Comparison of ENCODE assay signal across 8 cellular contexts in the genomic region with DNA sequence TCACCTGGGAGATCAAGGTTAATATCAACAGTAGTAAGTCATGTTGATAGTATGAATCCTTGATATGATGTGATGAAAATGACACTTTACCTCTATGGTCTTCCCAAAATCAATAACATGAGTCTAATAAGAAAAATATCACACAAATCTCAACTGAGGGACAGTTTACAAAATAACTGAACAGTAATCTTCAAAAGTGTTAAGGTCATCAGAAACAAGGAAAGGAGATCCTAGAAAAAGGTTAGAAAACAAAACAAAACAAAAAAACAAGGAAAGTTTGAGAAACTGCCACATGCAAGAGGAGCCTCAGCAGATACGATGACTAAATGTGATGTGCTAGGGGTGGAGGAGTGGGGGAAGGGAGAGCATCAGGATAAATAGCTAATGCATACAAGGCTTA.
"Had no signal": no experiment of that assay in that cellular context is flagged by ENCODE, and none has a peak within 500 bp of the region (broad histone marks: within the 10 kb centered on the region; RNA-seq: fewer than 3 reads in every experiment).

No MANE protein-coding gene starts in this region.

- DNase-seq: GDM1, GF-D8 had no signal

- FAIRE-seq: G401.6, GM12878, GM12891, GM12892, GM18507, GM19239 had no signal

- ATAC-seq: GM12878 had no signal

- H3K4me3 ChIP-seq: GM12878 had no signal
